In the genomic region with DNA sequence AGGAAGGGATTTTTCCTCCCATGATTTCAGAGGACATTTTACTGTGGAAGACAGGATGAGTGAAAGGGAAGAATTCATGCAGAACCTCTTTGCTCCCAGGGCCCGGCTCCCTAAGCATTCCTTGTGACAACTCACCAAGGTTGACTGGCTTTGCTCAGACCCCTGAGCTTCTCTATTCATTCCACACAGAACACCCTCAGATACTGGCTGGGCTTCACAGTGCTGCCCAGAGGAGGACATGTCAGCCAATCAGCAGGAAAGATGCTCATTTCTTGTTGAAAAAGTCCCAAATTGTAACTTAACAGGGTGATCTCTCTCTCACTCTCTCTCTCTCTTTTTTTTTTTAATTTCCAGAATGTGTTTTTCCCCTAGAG, we compare ENCODE assay signal across 19 cellular contexts. TPM values are rescaled to one million over a fixed set of nuclear protein-coding genes. Genes with fewer than 3 reads are reported as not detected.
DNase-seq lines count a peak whose midpoint lies in the region; ATAC-seq, FAIRE-seq and TF ChIP-seq lines count a peak whose summit lies in the region.
"Had no signal": no experiment of that assay in that cellular context is flagged by ENCODE, and none has a peak within 500 bp of the region (broad histone marks: within the 10 kb centered on the region; RNA-seq: fewer than 3 reads in every experiment).

No MANE protein-coding gene starts in this region.

- DNase-seq in activated CD4-positive, alpha-beta T cell treated with anti-CD3 and anti-CD28 coated beads, Interleukin-2, amount 10 ng/mL, durations not matched to agents 24 days and 14 days, result peak; percentile 4
- DNase-seq in activated CD4-positive, alpha-beta T cell treated with anti-CD3 and anti-CD28 coated beads for 4 hours, result no peak
- DNase-seq in dorsolateral prefrontal cortex, result no peak
- no peak for DNase-seq in omental fat pad (ENCODE audit: low spot score)
- DNase-seq in small intestine, result no peak
- no peak for DNase-seq in G401 (ENCODE audit: low spot score)
- DNase-seq: 8988T; activated CD8-positive, alpha-beta memory T cell treated with anti-CD3 and anti-CD28 coated beads, Interleukin-2, amount 10 ng/mL, durations not matched to agents 7 days and 5 days; activated naive CD4-positive, alpha-beta T cell; GF-D8; H9; NCI-H187; NCI-H748 treated with DMSO at 0.1 percent for 48 hours; SHP77; stimulated activated CD4-positive, alpha-beta T cell treated with anti-CD3 and anti-CD28 coated beads, Interleukin-1b, Interleukin-23, amount 100 ng/mL, for 48 hours had no signal

- in situ Hi-C loops in G401 (cut with HindIII; ENCODE audit: low sequenced_read_pairs), result no loop called here

- peak overlapping the region; percentile 40 to 96 (median 85) for H3K27ac ChIP-seq in dorsolateral prefrontal cortex
- no peak overlapping the region for H3K27ac ChIP-seq in small intestine (ENCODE audit: low read depth in 1 of 2, low read length in 1 of 2)
- H3K27ac ChIP-seq: cardiac muscle cell had no signal

- WGBS in small intestine, 3 donors, result 90 to 100% (median 100%) methylated on average over 1 of the region's 1 CpG

- H3K27ac Mint-ChIP-seq in activated CD4-positive, alpha-beta T cell treated with anti-CD3 and anti-CD28 coated beads, Interleukin-2, amount 10 ng/mL, durations not matched to agents 24 days and 14 days, result no peak overlapping the region
- H3K27ac Mint-ChIP-seq: activated CD8-positive, alpha-beta memory T cell treated with anti-CD3 and anti-CD28 coated beads, Interleukin-2, amount 10 ng/mL, durations not matched to agents 7 days and 5 days; H9 had no signal

- peaks cover 0 to 2% of the 10 kb centered on the region in 2 donors for H3K4me1 ChIP-seq in small intestine (ENCODE audit: control insufficient read depth in 2 of 2, insufficient read depth in 1 of 2, low read depth in 1 of 2, low read length in 1 of 2)

- intact Hi-C loops in activated CD4-positive, alpha-beta T cell treated with anti-CD3 and anti-CD28 coated beads, Interleukin-2, amount 10 ng/mL, durations not matched to agents 24 days and 14 days (cut with micrococcal nuclease), result no loop called here
- intact Hi-C loops in dorsolateral prefrontal cortex (cut with DNase I), result loop anchor here in 1 of 2 donors (5.0 kb wide), 1 partner anchor 42 kb away; the partner anchor contains the start of gene SSPN

- no peak for FAIRE-seq in small intestine (lab: Jason Lieb, UNC)

- H3K4me1 Mint-ChIP-seq in activated CD4-positive, alpha-beta T cell treated with anti-CD3 and anti-CD28 coated beads, Interleukin-2, amount 10 ng/mL, durations not matched to agents 24 days and 14 days, result no peaks in the 10 kb centered on the region
- H3K4me1 Mint-ChIP-seq: activated CD8-positive, alpha-beta memory T cell treated with anti-CD3 and anti-CD28 coated beads, Interleukin-2, amount 10 ng/mL, durations not matched to agents 7 days and 5 days had no signal

- no peaks in the 10 kb centered on the region for H3K9me3 ChIP-seq in small intestine (ENCODE audit: control insufficient read depth, low read depth)
- H3K9me3 ChIP-seq: ovary had no signal

- peak overlapping the region in 8 of 59 donors; percentile 0 to 30 (median 12) for H3K4me3 ChIP-seq in dorsolateral prefrontal cortex
- no peak overlapping the region for H3K4me3 ChIP-seq in small intestine (ENCODE audit: low read depth in 1 of 2, low read length in 2 of 2)
- H3K4me3 ChIP-seq: cardiac muscle cell, ovary had no signal

- H3K27me3 Mint-ChIP-seq in activated CD4-positive, alpha-beta T cell treated with anti-CD3 and anti-CD28 coated beads, Interleukin-2, amount 10 ng/mL, durations not matched to agents 24 days and 14 days, result peaks cover 19% of the 10 kb centered on the region

- no peaks in the 10 kb centered on the region for H3K36me3 ChIP-seq in small intestine (ENCODE audit: control insufficient read depth in 2 of 2, insufficient read depth in 2 of 2, low read length in 2 of 2)
- H3K36me3 ChIP-seq: cardiac muscle cell, ovary had no signal

- ATAC-seq in omental fat pad (ENCODE audit: low FRiP score) (peak; percentile 38), GM21825 (IDR thresholded peaks at IDR 0.05; ENCODE audit: unreplicated experiment) (no peak), HG03442 (IDR thresholded peaks at IDR 0.05; ENCODE audit: unreplicated experiment) (no peak)
- ATAC-seq: activated CD8-positive, alpha-beta memory T cell treated with anti-CD3 and anti-CD28 coated beads, Interleukin-2, amount 10 ng/mL, durations not matched to agents 7 days and 5 days had no signal

- TF ChIP-seq CTCF in dorsolateral prefrontal cortex (IDR thresholded peaks at IDR 0.05 in 54 of 56, conservative IDR thresholded peaks at IDR 0.05 in 2 of 56; ENCODE audit: low read depth in 1 of 56, partially characterized antibody in 56 of 56) (no peak), omental fat pad (IDR thresholded peaks at IDR 0.05) (no peak)

- no peak overlapping the region for H3K4me3 Mint-ChIP-seq in activated CD4-positive, alpha-beta T cell treated with anti-CD3 and anti-CD28 coated beads, Interleukin-2, amount 10 ng/mL, durations not matched to agents 24 days and 14 days
- H3K4me3 Mint-ChIP-seq: activated CD8-positive, alpha-beta memory T cell treated with anti-CD3 and anti-CD28 coated beads, Interleukin-2, amount 10 ng/mL, durations not matched to agents 7 days and 5 days; H9 had no signal

- H3K27me3 ChIP-seq in dorsolateral prefrontal cortex, result peaks cover 0 to 3% (median 0%) of the 10 kb centered on the region in 45 donors
- H3K27me3 ChIP-seq in small intestine (ENCODE audit: control insufficient read depth in 2 of 2, insufficient read depth in 2 of 2, low read length in 2 of 2), result no peaks in the 10 kb centered on the region
- H3K27me3 ChIP-seq: ovary had no signal

- H3K9me3 Mint-ChIP-seq in activated CD4-positive, alpha-beta T cell treated with anti-CD3 and anti-CD28 coated beads, Interleukin-2, amount 10 ng/mL, durations not matched to agents 24 days and 14 days, result peaks cover 3% of the 10 kb centered on the region
- H3K9me3 Mint-ChIP-seq: H9 had no signal

- no peaks in the 10 kb centered on the region for H3K36me3 Mint-ChIP-seq in activated CD4-positive, alpha-beta T cell treated with anti-CD3 and anti-CD28 coated beads, Interleukin-2, amount 10 ng/mL, durations not matched to agents 24 days and 14 days (ENCODE audit: low read depth)
- H3K36me3 Mint-ChIP-seq: activated CD8-positive, alpha-beta memory T cell treated with anti-CD3 and anti-CD28 coated beads, Interleukin-2, amount 10 ng/mL, durations not matched to agents 7 days and 5 days had no signal

RNA-seq across cellular contexts. Expression of gene SSPN, which starts 43.7 kb away (rescaled TPM):
- total RNA-seq in activated CD4-positive, alpha-beta T cell treated with anti-CD3 and anti-CD28 coated beads, Interleukin-2, amount 10 ng/mL, durations not matched to agents 24 days and 14 days, result not detected in 2 replicates
- total RNA-seq in dorsolateral prefrontal cortex (10 to 100 TPM in 119 of 120 experiments, 1 to 10 TPM in 1; 8.3 to 67.9 (median 30.9) TPM), omental fat pad (10 to 100 TPM; 14.1 to 20.2 (median 16.1) TPM)
- polyA plus RNA-seq in small intestine, result 1 to 10 TPM in 1 of 3 donors, under 1 TPM in 2; 0.67 to 2.6 (median 0.81) TPM
- total RNA-seq in G401 (2014; rRNA removed; shearing (Covaris generic)), result 1.7 and 2.9 TPM in 2 replicates
- total RNA-seq: activated CD8-positive, alpha-beta memory T cell treated with anti-CD3 and anti-CD28 coated beads, Interleukin-2, amount 10 ng/mL, durations not matched to agents 7 days and 5 days had no signal

Comparison
In these comparisons a context has a peak if more than half of its experiments do, and no peak if none do; other contexts are left out.
1. H3K27ac ChIP-seq: peak in dorsolateral prefrontal cortex (59 of 59); none in small intestine (0 of 2).